In the genomic region with DNA sequence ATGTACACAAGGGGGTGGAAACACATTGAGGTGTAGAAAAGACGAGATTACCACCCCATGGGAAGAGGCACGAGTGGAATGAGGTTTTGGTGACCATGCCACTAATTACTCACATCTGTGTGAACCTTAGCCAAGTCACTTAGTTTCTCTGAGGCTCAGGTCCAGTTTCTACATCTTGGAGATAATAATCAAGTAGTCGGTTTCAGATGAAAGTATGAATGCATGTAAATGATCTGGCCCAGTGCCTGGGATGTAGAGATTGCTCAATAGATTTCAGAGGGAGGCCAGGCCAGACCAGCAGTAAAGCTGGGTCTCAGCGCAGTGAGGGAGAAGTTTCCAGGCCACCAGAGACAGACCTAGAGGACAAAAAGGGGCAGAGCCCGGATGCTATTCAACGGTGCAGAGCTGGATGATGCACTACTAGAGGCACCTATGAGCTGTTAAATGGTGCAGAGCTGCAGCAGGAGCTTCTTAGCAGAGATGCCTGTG, we compare ENCODE assay signal across 15 cellular contexts.
DNase-seq lines count a peak whose midpoint lies in the region; ATAC-seq, FAIRE-seq and TF ChIP-seq lines count a peak whose summit lies in the region.
"Had no signal": no experiment of that assay in that cellular context is flagged by ENCODE, and none has a peak within 500 bp of the region (broad histone marks: within the 10 kb centered on the region; RNA-seq: fewer than 3 reads in every experiment).

No MANE protein-coding gene starts in this region.

- H4K20me1 ChIP-seq in HepG2 (ENCODE audit: insufficient read depth, low read length): no peaks in the 10 kb centered on the region

- no peak overlapping the region for H3K4me2 ChIP-seq in HepG2 (ENCODE audit: low read depth, low read length)
- H3K4me2 ChIP-seq: GM23338 had no signal

- H3K4me3 ChIP-seq in HepG2 (replicated peaks in 1 of 3; ENCODE audit: insufficient read depth in 1 of 3, low read depth in 2 of 3, low read length in 3 of 3) (no peak overlapping the region), right lobe of liver (no peak overlapping the region)
- H3K4me3 ChIP-seq: GM23338, SK-N-MC, tibial nerve had no signal

- TF ChIP-seq CTCF in HepG2 (CRISPR knock-in tag; IDR thresholded peaks at IDR 0.05): no peak
- no peak for TF ChIP-seq CTCF in right lobe of liver (IDR thresholded peaks at IDR 0.05)
- no peak for TF ChIP-seq CTCF in foreskin keratinocyte (conservative IDR thresholded peaks at IDR 0.05)

- no peak overlapping the region for H3K4me3 Mint-ChIP-seq in activated T-helper 1 cell treated with anti-CD3 and anti-CD28 coated beads, Interleukin-12 subunit alpha, Interleukin-12 subunit beta, Interleukin-2, Interleukin-4 antibody, amounts not matched to agents 30 ng/mL and 10 ng/mL and 1 ng/mL, durations not matched to agents 14 hours and 24 hours and 36 hours
- H3K4me3 Mint-ChIP-seq: brain, GM23338, naive B cell had no signal

- CTCF ChIA-PET in HepG2 (lab: Yijun Ruan, JAX; ENCODE audit: low intra/inter-chr PET ratio, low total read pairs): no interaction called here

- ATAC-seq in HepG2 (no peak), right lobe of liver (no peak), foreskin keratinocyte (peak; percentile 0), GM18505 (IDR thresholded peaks at IDR 0.05; ENCODE audit: unreplicated experiment) (no peak)
- ATAC-seq: GM23338 had no signal

- H3K27me3 ChIP-seq in HepG2 (ENCODE audit: control insufficient read depth in 1 of 2, insufficient read depth in 2 of 2, low read length in 2 of 2) (no peaks in the 10 kb centered on the region; a peak in 1 of 5 replicates), right lobe of liver (no peaks in the 10 kb centered on the region), foreskin keratinocyte (no peaks in the 10 kb centered on the region)
- H3K27me3 ChIP-seq: tibial nerve had no signal

- intact Hi-C loops in HepG2 (cut with micrococcal nuclease; ENCODE audit: unreplicated experiment): no loop called here
- intact Hi-C loops in right lobe of liver (cut with DNase I): no loop called here
- intact Hi-C loops in activated T-helper 1 cell treated with anti-CD3 and anti-CD28 coated beads, Interleukin-12 subunit alpha, Interleukin-12 subunit beta, Interleukin-2, Interleukin-4 antibody, amounts not matched to agents 30 ng/mL and 10 ng/mL and 1 ng/mL, durations not matched to agents 14 hours and 24 hours and 36 hours (cut with micrococcal nuclease): no loop called here

- H3K4me1 Mint-ChIP-seq in activated T-helper 1 cell treated with anti-CD3 and anti-CD28 coated beads, Interleukin-12 subunit alpha, Interleukin-12 subunit beta, Interleukin-2, Interleukin-4 antibody, amounts not matched to agents 30 ng/mL and 10 ng/mL and 1 ng/mL, durations not matched to agents 14 hours and 24 hours and 36 hours (ENCODE audit: low read depth): no peaks in the 10 kb centered on the region
- H3K4me1 Mint-ChIP-seq: GM23338, naive B cell had no signal

- H3K27me3 Mint-ChIP-seq in activated T-helper 1 cell treated with anti-CD3 and anti-CD28 coated beads, Interleukin-12 subunit alpha, Interleukin-12 subunit beta, Interleukin-2, Interleukin-4 antibody, amounts not matched to agents 30 ng/mL and 10 ng/mL and 1 ng/mL, durations not matched to agents 14 hours and 24 hours and 36 hours (ENCODE audit: insufficient read depth): peaks cover 2% of the 10 kb centered on the region
- H3K27me3 Mint-ChIP-seq: brain, naive B cell had no signal

- H3K4me1 ChIP-seq in HepG2 (ENCODE audit: insufficient read depth, low read length) (peaks cover 16% of the 10 kb centered on the region; the same call in 1 of the 2 replicates), right lobe of liver (no peaks in the 10 kb centered on the region), foreskin keratinocyte (peaks cover 23% of the 10 kb centered on the region)

- WGBS in HepG2 (ENCODE audit: low lambda C conversion rate): 12% methylated on average over 6 of the region's 6 CpGs
- 65% methylated on average over 6 of the region's 6 CpGs for WGBS in right lobe of liver (ENCODE audit: insufficient coverage, low coverage, low lambda C conversion rate, missing lambda C conversion rate)

- no peak for TF ChIP-seq EP300 in HepG2 (IDR thresholded peaks at IDR 0.05; ENCODE audit: low read depth in 2 of 2, low read length in 2 of 2)
- no peak for TF ChIP-seq EP300 in HepG2 (CRISPR knock-in tag; IDR thresholded peaks at IDR 0.05; ENCODE audit: borderline replicate concordance)

- in situ Hi-C loops in HepG2 (cut with HindIII; ENCODE audit: extremely low pct_ligation_motif_present, low pct_unique_long_range_greater_than_20kb): no loop called here

- H3K9me3 ChIP-seq in HepG2 (ENCODE audit: low read length) (no peaks in the 10 kb centered on the region), right lobe of liver (no peaks in the 10 kb centered on the region)
- H3K9me3 ChIP-seq: tibial nerve had no signal

- BruUV-seq in HepG2 (replicated peaks; lab: Mats Ljungman, UMichigan): no TSS peak

- no peak for TF ChIP-seq RAD21 in HepG2 (CRISPR knock-in tag; IDR thresholded peaks at IDR 0.05)

- no peak overlapping the region for H2AFZ ChIP-seq in HepG2 (ENCODE audit: low read length)
- H2AFZ ChIP-seq: GM23338 had no signal

- no peak overlapping the region for H3K27ac Mint-ChIP-seq in activated T-helper 1 cell treated with anti-CD3 and anti-CD28 coated beads, Interleukin-12 subunit alpha, Interleukin-12 subunit beta, Interleukin-2, Interleukin-4 antibody, amounts not matched to agents 30 ng/mL and 10 ng/mL and 1 ng/mL, durations not matched to agents 14 hours and 24 hours and 36 hours
- H3K27ac Mint-ChIP-seq: GM23338 had no signal

- H3K9me3 Mint-ChIP-seq in activated T-helper 1 cell treated with anti-CD3 and anti-CD28 coated beads, Interleukin-12 subunit alpha, Interleukin-12 subunit beta, Interleukin-2, Interleukin-4 antibody, amounts not matched to agents 30 ng/mL and 10 ng/mL and 1 ng/mL, durations not matched to agents 14 hours and 24 hours and 36 hours: no peaks in the 10 kb centered on the region
- H3K9me3 Mint-ChIP-seq: brain had no signal

- no peak for TF ChIP-seq POLR2A in HepG2 (IDR thresholded peaks at IDR 0.05; ENCODE audit: insufficient read depth in 1 of 2, low read depth in 2 of 2, low read length in 2 of 2)
- TF ChIP-seq POLR2A in right lobe of liver (IDR thresholded peaks at IDR 0.05): no peak
- TF ChIP-seq POLR2A in GM18505 (IDR thresholded peaks at IDR 0.05; ENCODE audit: borderline replicate concordance, extremely low read depth, insufficient read depth, insufficient read length): no peak

- H3K27ac ChIP-seq in HepG2 (ENCODE audit: extremely low read length, insufficient read depth, low read length) (no peak overlapping the region), right lobe of liver (peak overlapping the region in 1 of 3 donors; percentile 43), foreskin keratinocyte (no peak overlapping the region)
- H3K27ac ChIP-seq: SK-N-MC had no signal

- no peaks in the 10 kb centered on the region for H3K79me2 ChIP-seq in HepG2 (ENCODE audit: insufficient read depth, low read length)

- DNase-seq in HepG2 (ENCODE audit: low spot score): no peak
- DNase-seq in right lobe of liver: no peak
- DNase-seq in RPMI7951 (ENCODE audit: low read depth): peak; percentile 87
- DNase-seq in foreskin keratinocyte: peak; percentile 39 to 73
- peak; percentile 20 for DNase-seq in urothelium cell line (ENCODE audit: low spot score)
- no peak for DNase-seq in NCI-H226
- no peak for DNase-seq in activated T-helper 1 cell treated with anti-CD3 and anti-CD28 coated beads, Interleukin-12 subunit alpha, Interleukin-12 subunit beta, Interleukin-2, Interleukin-4 antibody, amounts not matched to agents 30 ng/mL and 10 ng/mL and 1 ng/mL, durations not matched to agents 14 hours and 24 hours and 36 hours (ENCODE audit: low spot score)
- DNase-seq: activated CD4-positive, alpha-beta T cell treated with anti-CD3 and anti-CD28 coated beads for 1 hour; activated T-cell treated with anti-CD3 and anti-CD28 coated beads, Interleukin-2, amount 50 U/mL, for 48 hours; naive B cell had no signal

- no peak overlapping the region for H3K9ac ChIP-seq in HepG2 (ENCODE audit: insufficient read depth, low read depth, low read length)

- no peak for FAIRE-seq in HepG2 (lab: Jason Lieb, UNC)
- FAIRE-seq in urothelium cell line (lab: Jason Lieb, UNC): peak; percentile 85

- H3K36me3 Mint-ChIP-seq in activated T-helper 1 cell treated with anti-CD3 and anti-CD28 coated beads, Interleukin-12 subunit alpha, Interleukin-12 subunit beta, Interleukin-2, Interleukin-4 antibody, amounts not matched to agents 30 ng/mL and 10 ng/mL and 1 ng/mL, durations not matched to agents 14 hours and 24 hours and 36 hours (ENCODE audit: low read depth): no peaks in the 10 kb centered on the region
- H3K36me3 Mint-ChIP-seq: naive B cell had no signal

- H3K36me3 ChIP-seq in HepG2 (replicated peaks in 1 of 2; ENCODE audit: control insufficient read depth in 1 of 2, insufficient read depth in 2 of 2, low read length in 2 of 2) (no peaks in the 10 kb centered on the region), right lobe of liver (no peaks in the 10 kb centered on the region)
- H3K36me3 ChIP-seq: tibial nerve had no signal

- POLR2A ChIA-PET in HepG2 (lab: Yijun Ruan, JAX): no interaction called here

TF ChIP-seq in HepG2, 621 proteins besides CTCF, POLR2A, EP300 and RAD21 (continues in another document):
- TF ChIP-seq, protein P1, sequence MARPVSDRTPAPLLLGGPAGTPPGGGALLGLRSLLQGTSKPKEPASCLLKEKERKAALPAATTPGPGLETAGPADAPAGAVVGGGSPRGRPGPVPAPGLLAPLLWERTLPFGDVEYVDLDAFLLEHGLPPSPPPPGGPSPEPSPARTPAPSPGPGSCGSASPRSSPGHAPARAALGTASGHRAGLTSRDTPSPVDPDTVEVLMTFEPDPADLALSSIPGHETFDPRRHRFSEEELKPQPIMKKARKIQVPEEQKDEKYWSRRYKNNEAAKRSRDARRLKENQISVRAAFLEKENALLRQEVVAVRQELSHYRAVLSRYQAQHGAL (CRISPR knock-in tag; IDR thresholded peaks at IDR 0.05; ENCODE audit: not compliant biosample characterization): no peak
- TF ChIP-seq PHF5A (CRISPR knock-in tag; IDR thresholded peaks at IDR 0.05; ENCODE audit: low read depth, unreplicated experiment) (no peak), CEBPB (IDR thresholded peaks at IDR 0.05; ENCODE audit: borderline replicate concordance, low read depth, low read length) (peak; percentile 11; the same call in 1 of the 2 replicates)
- TF ChIP-seq, protein P2, sequence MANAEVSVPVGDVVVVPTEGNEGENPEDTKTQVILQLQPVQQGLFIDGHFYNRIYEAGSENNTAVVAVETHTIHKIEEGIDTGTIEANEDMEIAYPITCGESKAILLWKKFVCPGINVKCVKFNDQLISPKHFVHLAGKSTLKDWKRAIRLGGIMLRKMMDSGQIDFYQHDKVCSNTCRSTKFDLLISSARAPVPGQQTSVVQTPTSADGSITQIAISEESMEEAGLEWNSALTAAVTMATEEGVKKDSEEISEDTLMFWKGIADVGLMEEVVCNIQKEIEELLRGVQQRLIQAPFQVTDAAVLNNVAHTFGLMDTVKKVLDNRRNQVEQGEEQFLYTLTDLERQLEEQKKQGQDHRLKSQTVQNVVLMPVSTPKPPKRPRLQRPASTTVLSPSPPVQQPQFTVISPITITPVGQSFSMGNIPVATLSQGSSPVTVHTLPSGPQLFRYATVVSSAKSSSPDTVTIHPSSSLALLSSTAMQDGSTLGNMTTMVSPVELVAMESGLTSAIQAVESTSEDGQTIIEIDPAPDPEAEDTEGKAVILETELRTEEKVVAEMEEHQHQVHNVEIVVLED (CRISPR knock-in tag; IDR thresholded peaks at IDR 0.05; ENCODE audit: borderline replicate concordance): no peak

Comparison
In these comparisons a context has a peak if more than half of its experiments do, and no peak if none do; other contexts are left out.
1. DNase-seq: peak in RPMI7951 (single experiment), foreskin keratinocyte (2 of 2) and urothelium cell line (single experiment); none in HepG2 (single experiment), right lobe of liver (0 of 3), NCI-H226 (single experiment) and activated T-helper 1 cell treated with anti-CD3 and anti-CD28 coated beads, Interleukin-12 subunit alpha, Interleukin-12 subunit beta, Interleukin-2, Interleukin-4 antibody, amounts not matched to agents 30 ng/mL and 10 ng/mL and 1 ng/mL, durations not matched to agents 14 hours and 24 hours and 36 hours (single experiment).